In genomic region chr3:62096521-62096920, GRCh38 we compare ENCODE assay signal across 17 cellular contexts.
DNase-seq lines count a peak whose midpoint lies in the region; ATAC-seq, FAIRE-seq and TF ChIP-seq lines count a peak whose summit lies in the region.
"Had no signal": no experiment of that assay in that cellular context is flagged by ENCODE, and none has a peak within 500 bp of the region (broad histone marks: within the 10 kb centered on the region; RNA-seq: fewer than 3 reads in every experiment).

No MANE protein-coding gene starts in this region.

- H3K27me3 ChIP-seq in prostate gland (replicated peaks; ENCODE audit: insufficient read depth), result no peaks in the 10 kb centered on the region
- H3K27me3 ChIP-seq in thoracic aorta (replicated peaks; ENCODE audit: insufficient read depth), result no peaks in the 10 kb centered on the region
- H3K27me3 ChIP-seq: MG63 had no signal

- no peaks in the 10 kb centered on the region for H3K4me1 ChIP-seq in prostate gland (replicated peaks)
- peaks cover 30 to 73% of the 10 kb centered on the region in 2 donors for H3K4me1 ChIP-seq in thoracic aorta (ENCODE audit: control insufficient read depth in 1 of 2, low read depth in 2 of 2)

- H3K36me3 ChIP-seq in prostate gland (no peaks in the 10 kb centered on the region), thoracic aorta (no peaks in the 10 kb centered on the region)
- H3K36me3 ChIP-seq: MG63 had no signal

- no peak for TF ChIP-seq POLR2A in prostate gland (IDR thresholded peaks at IDR 0.05)

- no peak for ATAC-seq in thoracic aorta (ENCODE audit: insufficient number of reproducible peaks, low FRiP score, low read depth)
- ATAC-seq in HG02678 (IDR thresholded peaks at IDR 0.05; ENCODE audit: unreplicated experiment), result no peak
- ATAC-seq in HG03460 (IDR thresholded peaks at IDR 0.05; ENCODE audit: unreplicated experiment), result no peak

- intact Hi-C loops in prostate gland (cut with DNase I), result loop anchor here (5.0 to 10.0 kb wide), 2 partner anchors 222 to 534 kb away; partner anchors contain the start of gene PTPRG

- no peak for DNase-seq in D721Med (ENCODE audit: insufficient read length, low spot score)
- DNase-seq in LNCaP clone FGC (ENCODE audit: low read depth), result peak; percentile 22
- no peak for DNase-seq in prostate gland (ENCODE audit: low spot score)
- DNase-seq in thoracic aorta (ENCODE audit: low spot score), result no peak
- no peak for DNase-seq in NCI-H526 treated with DMSO at 0.1 percent for 48 hours (lab: John Stamatoyannopoulos, UW)
- DNase-seq: AML-193, GF-D8, Karpas-422, MG63, NCI-H1048, NCI-H1436, NCI-H1930, NCI-H524, SIG-M5 had no signal

- FAIRE-seq in D721Med (lab: Jason Lieb, UNC), result peak; percentile 32
- FAIRE-seq: H54 had no signal

- 32% methylated on average over 1 of the region's 1 CpG for WGBS in prostate gland

- TF ChIP-seq CTCF in D721Med (IDR thresholded peaks at IDR 0.05; ENCODE audit: insufficient read depth, missing control alignments), result no peak
- no peak for TF ChIP-seq CTCF in LNCaP clone FGC (IDR thresholded peaks at IDR 0.05; ENCODE audit: control insufficient read depth, extremely low read depth, insufficient read depth)
- no peak for TF ChIP-seq CTCF in prostate gland (IDR thresholded peaks at IDR 0.05)
- TF ChIP-seq CTCF in thoracic aorta (IDR thresholded peaks at IDR 0.05), result no peak

- no peaks in the 10 kb centered on the region for H3K9me3 ChIP-seq in prostate gland
- H3K9me3 ChIP-seq in thoracic aorta, result no peaks in the 10 kb centered on the region
- H3K9me3 ChIP-seq: MG63 had no signal

- H3K4me3 ChIP-seq in LNCaP clone FGC (ENCODE audit: low read depth, low read length) (no peak overlapping the region), prostate gland (no peak overlapping the region), thoracic aorta (no peak overlapping the region)
- H3K4me3 ChIP-seq: MG63 had no signal

- H3K27ac ChIP-seq in prostate gland (peak overlapping the region; percentile 19 to 48), thoracic aorta (peak overlapping the region; percentile 60 to 84)
